In the genomic region with DNA sequence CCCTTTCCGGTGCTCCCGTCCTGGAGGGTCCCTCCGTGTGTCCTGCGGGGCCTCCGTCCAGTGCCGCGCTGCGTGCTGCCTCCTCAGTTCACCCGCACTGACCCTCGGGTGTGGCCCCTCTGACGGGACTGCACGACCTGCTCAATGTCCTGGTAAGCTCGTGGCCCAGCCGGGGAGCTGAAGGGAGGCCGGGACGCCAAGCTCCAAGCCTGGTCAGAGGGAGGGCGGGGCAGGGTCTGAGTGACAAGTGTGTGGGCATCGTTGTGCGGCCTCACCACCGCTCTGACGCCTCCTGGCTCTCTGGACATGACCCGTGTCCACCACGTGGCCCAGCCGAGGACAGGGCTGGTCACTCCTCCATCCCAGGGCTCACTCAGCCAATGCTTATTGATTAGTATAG, we compare ENCODE assay signal across 30 cellular contexts.
"Had no signal": no experiment of that assay in that cellular context is flagged by ENCODE, and none has a peak within 500 bp of the region (broad histone marks: within the 10 kb centered on the region; RNA-seq: fewer than 3 reads in every experiment).

No MANE protein-coding gene starts in this region.

- H3K4me1 ChIP-seq: pancreas, uterus had no signal

- H3K4me3 ChIP-seq: cardiac muscle cell, coronary artery, gastrocnemius medialis, heart right ventricle, mucosa of descending colon, pancreas, smooth muscle cell, thoracic aorta, tibial nerve, upper lobe of right lung, uterus had no signal

- H3K27ac Mint-ChIP-seq: mesothelial cell of epicardium, naive B cell, nephron progenitor cell had no signal

- H3K4me3 Mint-ChIP-seq: central memory CD8-positive, alpha-beta T cell; mesothelial cell of epicardium; naive B cell; nephron progenitor cell had no signal

- H3K9me3 ChIP-seq: gastrocnemius medialis, heart right ventricle, mucosa of descending colon, pancreas, thoracic aorta, tibial nerve, upper lobe of right lung, uterus had no signal

- H3K9me3 Mint-ChIP-seq: central memory CD8-positive, alpha-beta T cell; mesothelial cell of epicardium had no signal

- H3K27me3 ChIP-seq: cardiac muscle cell, gastrocnemius medialis, heart right ventricle, pancreas, tibial nerve, upper lobe of right lung, uterus had no signal

- H3K27ac ChIP-seq: cardiac muscle cell, gastrocnemius medialis, heart right ventricle, thoracic aorta, upper lobe of right lung, uterus had no signal

- H3K36me3 Mint-ChIP-seq: mesothelial cell of epicardium, naive B cell had no signal

- H3K27me3 Mint-ChIP-seq: central memory CD8-positive, alpha-beta T cell; naive B cell had no signal

- H3K4me1 Mint-ChIP-seq: central memory CD8-positive, alpha-beta T cell had no signal

- H3K36me3 ChIP-seq: cardiac muscle cell, pancreas, uterus had no signal

- ATAC-seq: gastrocnemius medialis, mucosa of descending colon, sciatic nerve, upper lobe of right lung had no signal

- DNase-seq: dermis blood vessel endothelial cell; effector memory CD4-positive, alpha-beta T cell; foreskin fibroblast; gastrocnemius medialis; glutamatergic neuron; heart right ventricle; hippocampal formation; islet precursor cell; kidney glomerular epithelial cell; mesenchymal stem cell; mucosa of descending colon; naive B cell; nephron progenitor cell; occipital lobe; pancreas; stimulated activated CD4-positive, alpha-beta T cell treated with anti-CD3 and anti-CD28 coated beads, Interleukin-12 subunit alpha, Interleukin-12 subunit beta, amount 100 ng/mL, for 4 hours; stimulated activated CD4-positive, alpha-beta T cell treated with anti-CD3 and anti-CD28 coated beads, Interleukin-1b, Interleukin-23, amount 100 ng/mL, for 48 hours; stimulated activated CD4-positive, alpha-beta T cell treated with anti-CD3 and anti-CD28 coated beads, Interleukin-4, amount 100 ng/mL, for 1 hour; stimulated activated CD8-positive, alpha-beta memory T cell treated with anti-CD3 and anti-CD28 coated beads, Interleukin-4, amount 100 ng/mL, for 48 hours; stimulated activated naive CD4-positive, alpha-beta T cell treated with Interleukin-2 at 50 U/mL for 16 hours; upper lobe of right lung; uterus had no signal
